ENCODE assay signal across 30 cellular contexts in the genomic region with DNA sequence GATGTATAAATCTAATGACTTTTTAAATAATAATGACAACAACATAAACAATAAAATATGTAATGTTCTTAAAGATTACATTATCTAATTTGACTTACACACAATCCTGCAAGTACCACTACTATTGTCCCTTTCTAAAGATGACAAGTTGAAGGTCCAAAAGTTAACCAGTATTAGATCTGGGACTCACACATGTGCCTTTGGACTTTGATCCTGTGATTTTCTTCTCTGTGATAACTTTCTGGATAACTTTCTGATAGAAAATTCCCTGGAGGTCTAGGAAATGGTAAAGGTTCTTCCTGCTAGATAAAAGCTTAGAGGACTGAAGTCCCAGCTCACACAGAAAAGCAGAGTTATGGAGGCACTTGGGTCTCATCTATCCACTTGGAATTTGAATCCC.
"Had no signal": no experiment of that assay in that cellular context is flagged by ENCODE, and none has a peak within 500 bp of the region (broad histone marks: within the 10 kb centered on the region; RNA-seq: fewer than 3 reads in every experiment).

No MANE protein-coding gene starts in this region.

- H3K27me3 ChIP-seq: MG63 had no signal

- H3K36me3 ChIP-seq: MG63 had no signal

- H3K4me2 ChIP-seq: KMS-11 had no signal

- DNase-seq: Karpas-422, Kasumi-1, KG1, MG63, MM.1S, MV-4-11, NCI-H1048, NCI-H1092, NCI-H1092 treated with DMSO at 0.1 percent for 48 hours, NCI-H1105, NCI-H1105 treated with DMSO at 0.1 percent for 48 hours, NCI-H1417 treated with DMSO at 0.1 percent for 48 hours, NCI-H1436 treated with DMSO at 0.1 percent for 48 hours, NCI-H1694, NCI-H1694 treated with DMSO at 0.1 percent for 48 hours, NCI-H187, NCI-H187 treated with DMSO at 0.1 percent for 48 hours, NCI-H1930, NCI-H2029, NCI-H2029 treated with DMSO at 0.1 percent for 48 hours, NCI-H2081 treated with DMSO at 0.1 percent for 48 hours, NCI-H2107, NCI-H2171 treated with DMSO at 0.1 percent for 48 hours, NCI-H2227 treated with DMSO at 0.1 percent for 48 hours, NCI-H226, NCI-H446, NCI-H446 treated with DMSO at 0.1 percent for 48 hours, NCI-H510A, NCI-H510A treated with DMSO at 0.1 percent for 48 hours had no signal

- H3K4me3 ChIP-seq: MG63 had no signal

- H3K9ac ChIP-seq: KMS-11 had no signal

- H3K27ac ChIP-seq: KMS-11 had no signal

- H3K9me3 ChIP-seq: MG63 had no signal
